In genomic region chr4:83852085-83852451, GRCh38 we compare ENCODE assay signal across 13 cellular contexts.
A peak's percentile ranks its signal among the peaks of the same experiment; 100 is the strongest.
DNase-seq lines count a peak whose midpoint lies in the region; ATAC-seq and TF ChIP-seq lines count a peak whose summit lies in the region.
"Had no signal": no experiment of that assay in that cellular context is flagged by ENCODE, and none has a peak within 500 bp of the region (broad histone marks: within the 10 kb centered on the region; RNA-seq: fewer than 3 reads in every experiment).

No MANE protein-coding gene starts in this region.

- no peaks in the 10 kb centered on the region for H3K79me2 ChIP-seq in mammary epithelial cell (ENCODE audit: insufficient read depth, low read length)

- no peak overlapping the region for H3K4ac ChIP-seq in mesenchymal stem cell (ENCODE audit: low read depth in 1 of 2, low read length in 2 of 2)

- no peaks in the 10 kb centered on the region for H3K4me1 Mint-ChIP-seq in stimulated activated memory B cell treated with anti-CD40 and anti-IgM and Interleukin-4, amounts not matched to agents 10 μg/mL and 1 μg/mL and 100 μg/mL, for 72 hours
- H3K4me1 Mint-ChIP-seq: memory B cell had no signal

- no peak overlapping the region for H2BK15ac ChIP-seq in mesenchymal stem cell (ENCODE audit: low read depth, poor library complexity, severe bottlenecking)

- no peaks in the 10 kb centered on the region for H3K9me3 ChIP-seq in HUES64 (ENCODE audit: insufficient read depth, low read depth, low read length)
- H3K9me3 ChIP-seq in mammary epithelial cell (replicated peaks; ENCODE audit: insufficient read depth, low read length): no peaks in the 10 kb centered on the region
- no peaks in the 10 kb centered on the region for H3K9me3 ChIP-seq in mesenchymal stem cell (ENCODE audit: control insufficient read depth, low read length)
- H3K9me3 ChIP-seq: adrenal gland had no signal

- intact Hi-C loops in mammary epithelial cell (cut with micrococcal nuclease): no loop called here

- H3K36me3 ChIP-seq in HUES64 (ENCODE audit: insufficient read depth, low read length): no peaks in the 10 kb centered on the region
- no peaks in the 10 kb centered on the region for H3K36me3 ChIP-seq in mammary epithelial cell (ENCODE audit: insufficient read depth, low read length)
- no peaks in the 10 kb centered on the region for H3K36me3 ChIP-seq in mesenchymal stem cell (ENCODE audit: control insufficient read depth in 1 of 2, insufficient read depth in 2 of 2, low read depth in 1 of 2, low read length in 2 of 2)
- H3K36me3 ChIP-seq: adrenal gland had no signal

- no peaks in the 10 kb centered on the region for H3K36me3 Mint-ChIP-seq in stimulated activated memory B cell treated with anti-CD40 and anti-IgM and Interleukin-4, amounts not matched to agents 10 μg/mL and 1 μg/mL and 100 μg/mL, for 72 hours
- H3K36me3 Mint-ChIP-seq: memory B cell had no signal

- peaks cover 80% of the 10 kb centered on the region for H3K4me1 ChIP-seq in HUES64 (ENCODE audit: insufficient read depth, low read length)
- H3K4me1 ChIP-seq in mammary epithelial cell (ENCODE audit: insufficient read depth, low read length): peaks cover 27% of the 10 kb centered on the region
- H3K4me1 ChIP-seq in mesenchymal stem cell (ENCODE audit: control insufficient read depth, insufficient read depth, low read depth, low read length): peaks cover 7% of the 10 kb centered on the region
- H3K4me1 ChIP-seq: adrenal gland had no signal

- H2BK120ac ChIP-seq in mesenchymal stem cell (ENCODE audit: low read depth, low read length): no peak overlapping the region

- CTCF ChIA-PET in mammary epithelial cell (lab: Charles Lee; ENCODE audit: low non-redundant PET): no interaction called here

- no peaks in the 10 kb centered on the region for H3K79me1 ChIP-seq in mesenchymal stem cell (replicated peaks; ENCODE audit: low read length, poor library complexity, severe bottlenecking)

- H3K9me3 Mint-ChIP-seq in stimulated activated memory B cell treated with anti-CD40 and anti-IgM and Interleukin-4, amounts not matched to agents 10 μg/mL and 1 μg/mL and 100 μg/mL, for 72 hours: no peaks in the 10 kb centered on the region
- H3K9me3 Mint-ChIP-seq: memory B cell had no signal

- dilution Hi-C loops in mammary epithelial cell (cut with HindIII; ENCODE audit: low sequenced_read_pairs): no loop called here

- H3K4me2 ChIP-seq in mammary epithelial cell (ENCODE audit: insufficient read depth, low read depth, low read length) (peak overlapping the region; percentile 48), mesenchymal stem cell (ENCODE audit: low read length, poor library complexity, severe bottlenecking) (no peak overlapping the region)

- no peak overlapping the region for H3K27ac Mint-ChIP-seq in stimulated activated memory B cell treated with anti-CD40 and anti-IgM and Interleukin-4, amounts not matched to agents 10 μg/mL and 1 μg/mL and 100 μg/mL, for 72 hours
- H3K27ac Mint-ChIP-seq: memory B cell had no signal

- H3K27me3 Mint-ChIP-seq in stimulated activated memory B cell treated with anti-CD40 and anti-IgM and Interleukin-4, amounts not matched to agents 10 μg/mL and 1 μg/mL and 100 μg/mL, for 72 hours: peaks cover 11% of the 10 kb centered on the region
- H3K27me3 Mint-ChIP-seq: memory B cell had no signal

- no peak for TF ChIP-seq CTCF in mammary epithelial cell (conservative IDR thresholded peaks at IDR 0.05 in 1 of 2, IDR thresholded peaks at IDR 0.05 in 1 of 2; ENCODE audit: extremely low read depth in 1 of 2, insufficient read depth in 1 of 2, low read depth in 1 of 2, low read length in 2 of 2)

- in situ Hi-C loops in mammary epithelial cell (cut with MboI; ENCODE audit: low sequenced_read_pairs in 2 of 2): no loop called here

- BruUV-seq in mammary epithelial cell (replicated peaks; lab: Mats Ljungman, UMichigan): no TSS peak

- no peak overlapping the region for H3K23ac ChIP-seq in mesenchymal stem cell (ENCODE audit: low read length in 2 of 2)

- H3K27ac ChIP-seq in HUES64 (ENCODE audit: low read depth, low read length): peak overlapping the region; percentile 95
- no peak overlapping the region for H3K27ac ChIP-seq in mammary epithelial cell (ENCODE audit: insufficient read depth, low read depth, low read length)
- H3K27ac ChIP-seq in mesenchymal stem cell (ENCODE audit: low read length, poor library complexity, severe bottlenecking): peak overlapping the region; percentile 100
- H3K27ac ChIP-seq: adrenal gland had no signal

- no peak overlapping the region for H2AK5ac ChIP-seq in mesenchymal stem cell (ENCODE audit: low read length, severe bottlenecking)

- H2BK5ac ChIP-seq in mesenchymal stem cell (ENCODE audit: low read depth, low read length, poor library complexity, severe bottlenecking): no peak overlapping the region

- H3K27me3 ChIP-seq in HUES64 (ENCODE audit: insufficient read depth, low read length) (no peaks in the 10 kb centered on the region), mammary epithelial cell (ENCODE audit: insufficient read depth, low read length) (no peaks in the 10 kb centered on the region), mesenchymal stem cell (ENCODE audit: control insufficient read depth in 1 of 2, insufficient read depth in 1 of 2, low read length in 2 of 2) (no peaks in the 10 kb centered on the region)
- H3K27me3 ChIP-seq: adrenal gland had no signal

- H4K20me1 ChIP-seq in mammary epithelial cell (ENCODE audit: insufficient read depth, low read length): no peaks in the 10 kb centered on the region

- H3K4me3 ChIP-seq in HUES64 (ENCODE audit: low read length): peak overlapping the region; percentile 0; the same call in 1 of the 2 replicates
- no peak overlapping the region for H3K4me3 ChIP-seq in mammary epithelial cell (replicated peaks in 1 of 3; ENCODE audit: insufficient read depth in 1 of 3, low read depth in 2 of 3, low read length in 3 of 3)
- no peak overlapping the region for H3K4me3 ChIP-seq in mesenchymal stem cell (ENCODE audit: insufficient read depth in 1 of 2, low read depth in 1 of 2, low read length in 2 of 2)
- H3K4me3 ChIP-seq: adrenal gland had no signal

- H3K9ac ChIP-seq in HUES64 (ENCODE audit: low read depth, low read length): peak overlapping the region; percentile 29; the same call in 1 of the 2 replicates
- no peak overlapping the region for H3K9ac ChIP-seq in mammary epithelial cell (ENCODE audit: insufficient read depth, low read length)
- H3K9ac ChIP-seq in mesenchymal stem cell (ENCODE audit: low read length): no peak overlapping the region

- no peak overlapping the region for H3K18ac ChIP-seq in mesenchymal stem cell (ENCODE audit: low read depth in 1 of 2, low read length in 2 of 2)

- H2AFZ ChIP-seq in mammary epithelial cell (ENCODE audit: low read depth, low read length) (peak overlapping the region; percentile 80), mesenchymal stem cell (ENCODE audit: low read depth, low read length) (no peak overlapping the region)

- H2BK12ac ChIP-seq in mesenchymal stem cell (ENCODE audit: low read length in 2 of 2): no peak overlapping the region

- no CpG with 5 or more reads among the region's 1 CpG for WGBS in HUES64
- 0% methylated on average over 1 of the region's 1 CpG for WGBS in mammary epithelial cell (ENCODE audit: low coverage, missing lambda C conversion rate)
- no CpG with 5 or more reads among the region's 1 CpG for WGBS in mesenchymal stem cell

- H4K8ac ChIP-seq in mesenchymal stem cell (ENCODE audit: low read length): no peak overlapping the region

- H3K14ac ChIP-seq in mesenchymal stem cell (ENCODE audit: low read length in 2 of 2): no peak overlapping the region

- DNase-seq in AG20443 (ENCODE audit: low spot score): peak; percentile 51
- peak; percentile 61 for DNase-seq in mammary epithelial cell
- peak; percentile 50 for DNase-seq in mesenchymal stem cell
- no peak for DNase-seq in NCI-H2029 treated with DMSO at 0.1 percent for 48 hours (lab: John Stamatoyannopoulos, UW)
- DNase-seq: activated T-cell treated with anti-CD3 and anti-CD28 coated beads, Interleukin-2, amount 50 U/mL, for 1 hour; NCI-H1417; NCI-H69 had no signal

- ATAC-seq in GM18502 (IDR thresholded peaks at IDR 0.05; ENCODE audit: poor library complexity, unreplicated experiment): no peak
- ATAC-seq in GM21723 (IDR thresholded peaks at IDR 0.05; ENCODE audit: unreplicated experiment): no peak
- no peak for ATAC-seq in stimulated activated memory B cell treated with anti-CD40 and anti-IgM and Interleukin-4, amounts not matched to agents 10 μg/mL and 1 μg/mL and 100 μg/mL, for 72 hours

- H3K4me3 Mint-ChIP-seq in stimulated activated memory B cell treated with anti-CD40 and anti-IgM and Interleukin-4, amounts not matched to agents 10 μg/mL and 1 μg/mL and 100 μg/mL, for 72 hours: no peak overlapping the region
- H3K4me3 Mint-ChIP-seq: memory B cell had no signal

- H4K91ac ChIP-seq in mesenchymal stem cell (ENCODE audit: low read length): no peak overlapping the region
